13 cellular contexts compared by ENCODE assay signal in the genomic region with DNA sequence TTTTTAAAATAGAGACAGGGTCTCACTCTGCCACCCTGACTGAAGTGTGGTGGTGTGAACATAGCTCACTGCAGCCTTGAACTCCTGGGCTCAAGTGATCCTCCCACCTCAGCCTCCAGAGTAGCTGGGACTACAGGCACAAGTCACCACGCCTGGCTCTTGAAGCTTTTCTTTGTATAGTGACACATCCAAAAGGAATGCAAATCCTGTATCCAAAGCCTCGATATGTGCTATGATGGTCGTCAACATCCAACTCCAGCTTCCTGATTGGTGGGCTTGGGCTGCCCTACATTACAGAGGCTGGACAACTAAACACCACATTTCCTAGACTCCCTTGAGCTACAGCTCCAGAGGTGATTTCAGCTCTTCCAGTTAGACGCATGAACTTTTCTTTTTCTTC.
A peak's percentile ranks its signal among the peaks of the same experiment; 100 is the strongest.
DNase-seq lines count a peak whose midpoint lies in the region; ATAC-seq and TF ChIP-seq lines count a peak whose summit lies in the region.
"Had no signal": no experiment of that assay in that cellular context is flagged by ENCODE, and none has a peak within 500 bp of the region (broad histone marks: within the 10 kb centered on the region; RNA-seq: fewer than 3 reads in every experiment).

No MANE protein-coding gene starts in this region.

- no peaks in the 10 kb centered on the region for H3K27me3 ChIP-seq in PC-3 (ENCODE audit: low read length)
- H3K27me3 ChIP-seq: neutrophil, upper lobe of right lung had no signal

- no peak overlapping the region for H3K4me2 ChIP-seq in PC-3 (ENCODE audit: low read length)

- H3K4me1 Mint-ChIP-seq in activated T-cell treated with anti-CD3 and anti-CD28 coated beads, Interleukin-2, amount 50 U/mL, for 24 hours (ENCODE audit: low read depth) = peaks cover 20% of the 10 kb centered on the region

- peaks cover 82% of the 10 kb centered on the region for H3K36me3 Mint-ChIP-seq in activated T-cell treated with anti-CD3 and anti-CD28 coated beads, Interleukin-2, amount 50 U/mL, for 24 hours (ENCODE audit: low read depth)

- no peak for DNase-seq in activated T-cell treated with anti-CD3 and anti-CD28 coated beads, Interleukin-2, amount 50 U/mL, for 24 hours
- DNase-seq in activated T-cell treated with anti-CD3 and anti-CD28 coated beads, Interleukin-2, amount 50 U/mL, for 48 hours = no peak
- DNase-seq in PC-3 = peak; percentile 89
- peak; percentile 35 for DNase-seq in epithelial cell of esophagus (ENCODE audit: low read depth)
- DNase-seq in retinal pigment epithelial cell (ENCODE audit: low read depth) = peak; percentile 79
- no peak for DNase-seq in NCI-H69 (lab: John Stamatoyannopoulos, UW)
- DNase-seq in MV-4-11 (lab: John Stamatoyannopoulos, UW) = no peak
- DNase-seq in globus pallidus (ENCODE audit: low spot score) = no peak
- DNase-seq: activated CD4-positive, alpha-beta T cell treated with anti-CD3 and anti-CD28 coated beads for 4 hours; AML-193; stimulated activated CD4-positive, alpha-beta T cell treated with anti-CD3 and anti-CD28 coated beads, Interleukin-4, amount 100 ng/mL, for 4 hours; upper lobe of right lung had no signal

- H3K9me3 Mint-ChIP-seq in activated T-cell treated with anti-CD3 and anti-CD28 coated beads, Interleukin-2, amount 50 U/mL, for 24 hours = peaks cover 2% of the 10 kb centered on the region

- CTCF ChIA-PET in PC-3 (lab: Charles Lee) = interaction anchor here (0.6 kb wide), 1 partner anchor 160 kb away, joined by 3 read pairs; no protein-coding TSS in a partner anchor

- no peaks in the 10 kb centered on the region for H3K9me3 ChIP-seq in PC-3 (ENCODE audit: low read length)
- H3K9me3 ChIP-seq: neutrophil, upper lobe of right lung had no signal

- H3K27ac ChIP-seq in PC-3 (ENCODE audit: low read length) = no peak overlapping the region
- H3K27ac ChIP-seq: neutrophil, upper lobe of right lung had no signal

- ATAC-seq in PC-3 = peak; percentile 80
- ATAC-seq: upper lobe of right lung had no signal

- peak overlapping the region; percentile 47 for H3K27ac Mint-ChIP-seq in activated T-cell treated with anti-CD3 and anti-CD28 coated beads, Interleukin-2, amount 50 U/mL, for 24 hours

- H3K4me3 ChIP-seq in PC-3 (ENCODE audit: low read length) (no peak overlapping the region), epithelial cell of esophagus (ENCODE audit: low read length) (no peak overlapping the region), retinal pigment epithelial cell (ENCODE audit: low read length) (no peak overlapping the region)
- H3K4me3 ChIP-seq: upper lobe of right lung had no signal

- H3K36me3 ChIP-seq in PC-3 (ENCODE audit: low read depth, low read length) = no peaks in the 10 kb centered on the region

- H3K9ac ChIP-seq in PC-3 (ENCODE audit: low read length) = no peak overlapping the region

- H3F3A ChIP-seq in PC-3 (ENCODE audit: low read length, unreplicated experiment) = no peaks in the 10 kb centered on the region

- H4K20me1 ChIP-seq in PC-3 (ENCODE audit: low read length) = no peaks in the 10 kb centered on the region

- peaks cover 15% of the 10 kb centered on the region for H3K4me1 ChIP-seq in PC-3 (ENCODE audit: insufficient read depth, low read length)
- H3K4me1 ChIP-seq: upper lobe of right lung had no signal

- intact Hi-C loops in PC-3 (cut with micrococcal nuclease) = no loop called here

- TF ChIP-seq CTCF in PC-3 (conservative IDR thresholded peaks at IDR 0.05; ENCODE audit: low read depth, low read length) = no peak
- TF ChIP-seq CTCF in epithelial cell of esophagus (IDR thresholded peaks at IDR 0.05; ENCODE audit: insufficient read depth, low read depth, low read length, missing control alignments) = no peak
- TF ChIP-seq CTCF in retinal pigment epithelial cell (conservative IDR thresholded peaks at IDR 0.05; ENCODE audit: low read depth, low read length) = no peak

- H3K4me3 Mint-ChIP-seq in activated T-cell treated with anti-CD3 and anti-CD28 coated beads, Interleukin-2, amount 50 U/mL, for 24 hours = no peak overlapping the region

- H3K79me2 ChIP-seq in PC-3 (ENCODE audit: low read length) = no peaks in the 10 kb centered on the region

- H2AFZ ChIP-seq in PC-3 (ENCODE audit: low read length) = no peak overlapping the region

- H3K9me2 ChIP-seq in PC-3 (replicated peaks; ENCODE audit: low read length) = no peaks in the 10 kb centered on the region

- H3K27me3 Mint-ChIP-seq in activated T-cell treated with anti-CD3 and anti-CD28 coated beads, Interleukin-2, amount 50 U/mL, for 24 hours = no peaks in the 10 kb centered on the region

- POLR2A ChIA-PET in PC-3 (lab: Charles Lee; ENCODE audit: unreplicated experiment) = no interaction called here

- BruUV-seq in PC-3 (replicated peaks; lab: Mats Ljungman, UMichigan) = no TSS peak

Comparison
In these comparisons a context has a peak if more than half of its experiments do, and no peak if none do; other contexts are left out.
1. DNase-seq: peak in PC-3 (single experiment), epithelial cell of esophagus (single experiment) and retinal pigment epithelial cell (single experiment); none in activated T-cell treated with anti-CD3 and anti-CD28 coated beads, Interleukin-2, amount 50 U/mL, for 24 hours (single experiment), activated T-cell treated with anti-CD3 and anti-CD28 coated beads, Interleukin-2, amount 50 U/mL, for 48 hours (0 of 2), NCI-H69 (single experiment), MV-4-11 (single experiment) and globus pallidus (single experiment).